ENCODE assay signal across 28 cellular contexts in the genomic region with DNA sequence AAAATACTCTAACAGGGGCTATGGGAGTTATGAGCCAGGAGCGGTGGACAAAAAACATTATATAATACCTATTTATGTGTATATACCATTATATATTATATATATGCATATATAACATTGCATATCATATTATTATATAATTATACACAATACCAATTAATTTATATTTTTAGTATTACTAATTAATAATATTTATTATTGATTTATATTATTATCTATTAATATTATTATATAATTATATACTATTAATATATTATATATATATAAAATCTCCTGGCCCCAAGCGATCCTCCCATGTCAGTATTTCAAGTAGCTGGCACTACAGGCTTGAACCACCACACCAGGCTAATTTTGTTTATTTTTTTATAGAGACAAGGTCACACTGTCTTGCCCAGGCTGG.
"Had no signal": no experiment of that assay in that cellular context is flagged by ENCODE, and none has a peak within 500 bp of the region (broad histone marks: within the 10 kb centered on the region; RNA-seq: fewer than 3 reads in every experiment).

No MANE protein-coding gene starts in this region.

- H3K9me3 ChIP-seq: ascending aorta, breast epithelium, gastrocnemius medialis had no signal

- DNase-seq: activated CD4-positive, alpha-beta memory T cell treated with anti-CD3 and anti-CD28 coated beads for 36 hours; activated CD4-positive, alpha-beta T cell treated with anti-CD3 and anti-CD28 coated beads for 36 hours; activated CD4-positive, alpha-beta T cell treated with anti-CD3 and anti-CD28 coated beads, Interleukin-2, amount 10 ng/mL, durations not matched to agents 24 days and 14 days; activated CD4-positive, CD25-positive, alpha-beta regulatory T cell; activated CD4-positive, CD25-positive, alpha-beta regulatory T cell treated with anti-CD3 and anti-CD28 coated beads, Interleukin-2, amount 50 U/mL, for 72 hours; activated CD8-positive, alpha-beta memory T cell treated with anti-CD3 and anti-CD28 coated beads, Interleukin-2, amount 50 U/mL, for 48 hours; activated CD8-positive, alpha-beta T cell treated with anti-CD3 and anti-CD28 coated beads, Interleukin-2, amount 10 ng/mL, durations not matched to agents 7 days and 5 days; activated gamma-delta T cell; activated naive CD4-positive, alpha-beta T cell; activated naive CD4-positive, alpha-beta T cell treated with anti-CD3 and anti-CD28 coated beads, Interleukin-2, amount 10 ng/mL, durations not matched to agents 7 days and 5 days; activated naive CD8-positive, alpha-beta T cell treated with anti-CD3 and anti-CD28 coated beads, Interleukin-2, amount 10 ng/mL, durations not matched to agents 7 days and 5 days; activated T-cell treated with anti-CD3 and anti-CD28 coated beads for 4 hours; activated T-cell treated with anti-CD3 and anti-CD28 coated beads, Interleukin-2, amount 50 U/mL, for 24 hours; activated T-cell treated with anti-CD3 and anti-CD28 coated beads, Interleukin-2, amount 50 U/mL, for 72 hours; central memory CD4-positive, alpha-beta T cell; cerebellar nuclear complex; dorsolateral prefrontal cortex; effector memory CD4-positive, alpha-beta T cell; endodermal cell; foreskin keratinocyte; gastrocnemius medialis; glutamatergic neuron; T-helper 2 cell; WERI-Rb-1 had no signal

- H3K36me3 ChIP-seq: ascending aorta, breast epithelium, cardiac muscle cell, gastrocnemius medialis, WERI-Rb-1 had no signal

- H3K27ac ChIP-seq: ascending aorta, breast epithelium, cardiac muscle cell, coronary artery, dorsolateral prefrontal cortex, foreskin keratinocyte, gastrocnemius medialis, WERI-Rb-1 had no signal

- H3K27me3 ChIP-seq: ascending aorta, breast epithelium, cardiac muscle cell, dorsolateral prefrontal cortex, foreskin keratinocyte, gastrocnemius medialis had no signal

- H3K4me1 ChIP-seq: ascending aorta, breast epithelium, gastrocnemius medialis had no signal

- H3K4me3 ChIP-seq: ascending aorta, breast epithelium, cardiac muscle cell, coronary artery, dorsolateral prefrontal cortex, gastrocnemius medialis had no signal
